ENCODE assay signal across 12 cellular contexts in genomic region chr17:80478487-80479245, GRCh38. TPM values are rescaled to one million over a fixed set of nuclear protein-coding genes. Genes with fewer than 3 reads are reported as not detected.
DNase-seq lines count a peak whose midpoint lies in the region; ATAC-seq and TF ChIP-seq lines count a peak whose summit lies in the region.
"Had no signal": no experiment of that assay in that cellular context is flagged by ENCODE, and none has a peak within 500 bp of the region (broad histone marks: within the 10 kb centered on the region; RNA-seq: fewer than 3 reads in every experiment).

No MANE protein-coding gene starts in this region.

- in situ Hi-C loops in transverse colon (cut with MboI; ENCODE audit: low pct_ligation_motif_present in 1 of 4, low pct_unique_long_range_greater_than_20kb in 1 of 4, low sequenced_read_pairs in 3 of 4): no loop called here

- TF ChIP-seq EP300 in transverse colon (IDR thresholded peaks at IDR 0.05; ENCODE audit: low read depth): no peak

- peaks cover 88% of the 10 kb centered on the region for H3K27me3 ChIP-seq in lower lobe of right lung (ENCODE audit: low read depth)
- H3K27me3 ChIP-seq in transverse colon: peaks cover 99% of the 10 kb centered on the region

- no peak for TF ChIP-seq POLR2A in transverse colon (IDR thresholded peaks at IDR 0.05)

- H3K27ac ChIP-seq in lower lobe of right lung (no peak overlapping the region), transverse colon (no peak overlapping the region)
- H3K27ac ChIP-seq: pancreas, PC-9 had no signal

- H3K36me3 ChIP-seq in lower lobe of right lung: no peaks in the 10 kb centered on the region
- no peaks in the 10 kb centered on the region for H3K36me3 ChIP-seq in transverse colon
- H3K36me3 ChIP-seq: pancreas had no signal

- H3K9me3 ChIP-seq in lower lobe of right lung (no peaks in the 10 kb centered on the region), transverse colon (no peaks in the 10 kb centered on the region)
- H3K9me3 ChIP-seq: pancreas had no signal

- peaks cover 31% of the 10 kb centered on the region for H3K27me3 Mint-ChIP-seq in activated naive CD4-positive, alpha-beta T cell treated with anti-CD3 and anti-CD28 coated beads, Interleukin-2, amount 50 U/mL, for 24 hours
- H3K27me3 Mint-ChIP-seq in brain: peaks cover 76% of the 10 kb centered on the region

- no peak overlapping the region for H3K27ac Mint-ChIP-seq in activated naive CD4-positive, alpha-beta T cell treated with anti-CD3 and anti-CD28 coated beads, Interleukin-2, amount 50 U/mL, for 24 hours
- peak overlapping the region in 1 of 5 experiments; percentile 75 for H3K27ac Mint-ChIP-seq in brain
- H3K27ac Mint-ChIP-seq: CD14-positive monocyte had no signal

- H3K4me3 ChIP-seq in lower lobe of right lung (peak overlapping the region; percentile 42), transverse colon (peak overlapping the region in 3 of 4 donors; percentile 33 to 50 (median 37))
- H3K4me3 ChIP-seq: PC-9 had no signal

- no peaks in the 10 kb centered on the region for H3K9me3 Mint-ChIP-seq in activated naive CD4-positive, alpha-beta T cell treated with anti-CD3 and anti-CD28 coated beads, Interleukin-2, amount 50 U/mL, for 24 hours
- peaks cover 0 to 3% (median 0%) of the 10 kb centered on the region in 5 experiments for H3K9me3 Mint-ChIP-seq in brain

- peak overlapping the region; percentile 74 for H3K4me3 Mint-ChIP-seq in activated naive CD4-positive, alpha-beta T cell treated with anti-CD3 and anti-CD28 coated beads, Interleukin-2, amount 50 U/mL, for 24 hours
- H3K4me3 Mint-ChIP-seq in brain: peak overlapping the region; percentile 65 to 79 (median 72)

- peaks cover 21% of the 10 kb centered on the region for H3K4me1 Mint-ChIP-seq in activated naive CD4-positive, alpha-beta T cell treated with anti-CD3 and anti-CD28 coated beads, Interleukin-2, amount 50 U/mL, for 24 hours
- H3K4me1 Mint-ChIP-seq in brain: peaks cover 10% of the 10 kb centered on the region

- intact Hi-C loops in lower lobe of right lung (cut with DNase I): no loop called here
- intact Hi-C loops in transverse colon (cut with DNase I; ENCODE audit: low total_unique reads): loop anchor here (2.0 to 5.0 kb wide), 2 partner anchors 51 to 96 kb away; no protein-coding TSS in a partner anchor

- peaks cover 3% of the 10 kb centered on the region for H3K36me3 Mint-ChIP-seq in activated naive CD4-positive, alpha-beta T cell treated with anti-CD3 and anti-CD28 coated beads, Interleukin-2, amount 50 U/mL, for 24 hours
- no peaks in the 10 kb centered on the region for H3K36me3 Mint-ChIP-seq in brain

- H3K4me1 ChIP-seq in lower lobe of right lung (peaks cover 46% of the 10 kb centered on the region), transverse colon (peaks cover 2 to 43% (median 39%) of the 10 kb centered on the region in 4 donors)

- WGBS in transverse colon (ENCODE audit: low coverage in 1 of 2), 2 donors: 13% methylated on average over 29 of the region's 51 CpGs; no CpG with 5 or more reads in 1 of the 2 donors

- ATAC-seq in lower lobe of right lung (peak in 1 of 2 donors; percentile 5), GM19351 (IDR thresholded peaks at IDR 0.05; ENCODE audit: unreplicated experiment) (no peak)

- no peak for DNase-seq in activated naive CD4-positive, alpha-beta T cell (lab: John Stamatoyannopoulos, UW)
- no peak for DNase-seq in lower lobe of right lung
- no peak for DNase-seq in transverse colon
- DNase-seq in mesenteric fat pad (ENCODE audit: low spot score): no peak
- no peak for DNase-seq in activated CD8-positive, alpha-beta memory T cell treated with anti-CD3 and anti-CD28 coated beads for 24 hours
- DNase-seq: NCI-H1105, PC-9 had no signal

- TF ChIP-seq CTCF in brain (conservative IDR thresholded peaks at IDR 0.05) (no peak), lower lobe of right lung (IDR thresholded peaks at IDR 0.05) (no peak), transverse colon (IDR thresholded peaks at IDR 0.05) (no peak)

RNA-seq across cellular contexts. Expression of gene NPTX1, which starts 2.3 kb away (rescaled TPM):
- polyA plus RNA-seq in brain (ENCODE audit: insufficient read depth, low read depth, low replicate concordance): 22.4 TPM
- 2.1 TPM for total RNA-seq in lower lobe of right lung
- total RNA-seq in transverse colon: 10 to 100 TPM in 1 of 4 donors, 1 to 10 TPM in 2, under 1 TPM in 1; 0.40 to 22.8 (median 7.2) TPM
- total RNA-seq in mesenteric fat pad: not detected
- polyA plus RNA-seq: CD14-positive monocyte had no signal
